Comparison of ENCODE assay signal across 1 cellular context in the genomic region with DNA sequence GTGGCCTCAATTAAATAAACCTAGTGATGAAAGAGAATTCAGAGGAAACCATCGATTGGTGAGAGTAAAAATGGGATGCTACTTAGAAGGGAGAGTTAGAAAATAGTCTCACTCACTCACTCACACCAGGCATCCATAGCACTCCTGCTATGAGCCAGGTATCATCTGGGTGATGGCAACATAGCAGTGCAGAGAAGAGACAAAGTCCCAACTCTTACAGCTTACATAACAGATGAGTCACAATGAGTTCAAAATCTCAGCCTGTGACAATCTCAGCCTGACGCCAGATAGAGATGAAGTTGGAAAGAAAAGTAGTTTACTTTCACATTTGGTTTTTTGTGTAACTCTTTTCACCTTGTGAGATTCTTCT.
TF ChIP-seq lines count a peak whose summit lies in the region.

No MANE protein-coding gene starts in this region.

TF ChIP-seq in HepG2, 621 proteins besides CTCF, POLR2A, EP300 and RAD21 (continued from another document and continues in another):
- TF ChIP-seq, protein P1, sequence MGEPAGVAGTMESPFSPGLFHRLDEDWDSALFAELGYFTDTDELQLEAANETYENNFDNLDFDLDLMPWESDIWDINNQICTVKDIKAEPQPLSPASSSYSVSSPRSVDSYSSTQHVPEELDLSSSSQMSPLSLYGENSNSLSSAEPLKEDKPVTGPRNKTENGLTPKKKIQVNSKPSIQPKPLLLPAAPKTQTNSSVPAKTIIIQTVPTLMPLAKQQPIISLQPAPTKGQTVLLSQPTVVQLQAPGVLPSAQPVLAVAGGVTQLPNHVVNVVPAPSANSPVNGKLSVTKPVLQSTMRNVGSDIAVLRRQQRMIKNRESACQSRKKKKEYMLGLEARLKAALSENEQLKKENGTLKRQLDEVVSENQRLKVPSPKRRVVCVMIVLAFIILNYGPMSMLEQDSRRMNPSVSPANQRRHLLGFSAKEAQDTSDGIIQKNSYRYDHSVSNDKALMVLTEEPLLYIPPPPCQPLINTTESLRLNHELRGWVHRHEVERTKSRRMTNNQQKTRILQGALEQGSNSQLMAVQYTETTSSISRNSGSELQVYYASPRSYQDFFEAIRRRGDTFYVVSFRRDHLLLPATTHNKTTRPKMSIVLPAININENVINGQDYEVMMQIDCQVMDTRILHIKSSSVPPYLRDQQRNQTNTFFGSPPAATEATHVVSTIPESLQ (CRISPR knock-in tag; conservative IDR thresholded peaks at IDR 0.05): no peak
- TF ChIP-seq SIX1 (CRISPR knock-in tag; IDR thresholded peaks at IDR 0.05; ENCODE audit: borderline replicate concordance): no peak
- no peak for TF ChIP-seq CSRNP1 (CRISPR knock-in tag; IDR thresholded peaks at IDR 0.05)
- 0 out of 2 replicates have a peak, but pooled peaks have one; percentile 6 for TF ChIP-seq ARNTL (CRISPR knock-in tag; IDR thresholded peaks at IDR 0.05)
- TF ChIP-seq ZNF205 (CRISPR knock-in tag; IDR thresholded peaks at IDR 0.05): no peak
- TF ChIP-seq CBFB (CRISPR knock-in tag; IDR thresholded peaks at IDR 0.05): no peak
- TF ChIP-seq ZKSCAN8 (CRISPR knock-in tag; IDR thresholded peaks at IDR 0.05; ENCODE audit: borderline replicate concordance): no peak
- TF ChIP-seq TGIF2 (CRISPR knock-in tag; IDR thresholded peaks at IDR 0.05): 0 out of 2 replicates have a peak, but pooled peaks have one; percentile 47
- TF ChIP-seq ZFP90 (CRISPR knock-in tag; IDR thresholded peaks at IDR 0.05; ENCODE audit: borderline replicate concordance): no peak
- TF ChIP-seq ZNF256 (CRISPR knock-in tag; conservative IDR thresholded peaks at IDR 0.05): no peak
- TF ChIP-seq CREB3 (CRISPR knock-in tag; IDR thresholded peaks at IDR 0.05): no peak
- TF ChIP-seq GLI4 (CRISPR knock-in tag; IDR thresholded peaks at IDR 0.05; ENCODE audit: borderline replicate concordance): no peak
- no peak for TF ChIP-seq EHMT2 (IDR thresholded peaks at IDR 0.05; ENCODE audit: borderline replicate concordance, low read depth, low read length)
- TF ChIP-seq ZNF776 (CRISPR knock-in tag; IDR thresholded peaks at IDR 0.05): no peak
- no peak for TF ChIP-seq ZNF629 (CRISPR knock-in tag; conservative IDR thresholded peaks at IDR 0.05)
- no peak for TF ChIP-seq ZNF543 (CRISPR knock-in tag; IDR thresholded peaks at IDR 0.05)
- TF ChIP-seq IRF2 (CRISPR knock-in tag; IDR thresholded peaks at IDR 0.05): peak; percentile 64; the same call in 1 of the 2 replicates
- no peak for TF ChIP-seq HNRNPLL (IDR thresholded peaks at IDR 0.05; ENCODE audit: low read depth, low read length, poor library complexity, severe bottlenecking)
- 0 out of 2 replicates have a peak, but pooled peaks have one; percentile 77 for TF ChIP-seq JUN (CRISPR knock-in tag; IDR thresholded peaks at IDR 0.05)
- TF ChIP-seq RNF219 (CRISPR knock-in tag; IDR thresholded peaks at IDR 0.05): no peak
- no peak for TF ChIP-seq ZNF207 (IDR thresholded peaks at IDR 0.05; ENCODE audit: borderline replicate concordance)
- no peak for TF ChIP-seq SP2 (CRISPR knock-in tag; IDR thresholded peaks at IDR 0.05)
- peak; percentile 87 for TF ChIP-seq ARID5B (CRISPR knock-in tag; IDR thresholded peaks at IDR 0.05)
- TF ChIP-seq ZNF83 (CRISPR knock-in tag; IDR thresholded peaks at IDR 0.05; ENCODE audit: borderline replicate concordance): no peak
- no peak for TF ChIP-seq ZNF569 (CRISPR knock-in tag; IDR thresholded peaks at IDR 0.05; ENCODE audit: borderline replicate concordance)
- TF ChIP-seq, protein P2, sequence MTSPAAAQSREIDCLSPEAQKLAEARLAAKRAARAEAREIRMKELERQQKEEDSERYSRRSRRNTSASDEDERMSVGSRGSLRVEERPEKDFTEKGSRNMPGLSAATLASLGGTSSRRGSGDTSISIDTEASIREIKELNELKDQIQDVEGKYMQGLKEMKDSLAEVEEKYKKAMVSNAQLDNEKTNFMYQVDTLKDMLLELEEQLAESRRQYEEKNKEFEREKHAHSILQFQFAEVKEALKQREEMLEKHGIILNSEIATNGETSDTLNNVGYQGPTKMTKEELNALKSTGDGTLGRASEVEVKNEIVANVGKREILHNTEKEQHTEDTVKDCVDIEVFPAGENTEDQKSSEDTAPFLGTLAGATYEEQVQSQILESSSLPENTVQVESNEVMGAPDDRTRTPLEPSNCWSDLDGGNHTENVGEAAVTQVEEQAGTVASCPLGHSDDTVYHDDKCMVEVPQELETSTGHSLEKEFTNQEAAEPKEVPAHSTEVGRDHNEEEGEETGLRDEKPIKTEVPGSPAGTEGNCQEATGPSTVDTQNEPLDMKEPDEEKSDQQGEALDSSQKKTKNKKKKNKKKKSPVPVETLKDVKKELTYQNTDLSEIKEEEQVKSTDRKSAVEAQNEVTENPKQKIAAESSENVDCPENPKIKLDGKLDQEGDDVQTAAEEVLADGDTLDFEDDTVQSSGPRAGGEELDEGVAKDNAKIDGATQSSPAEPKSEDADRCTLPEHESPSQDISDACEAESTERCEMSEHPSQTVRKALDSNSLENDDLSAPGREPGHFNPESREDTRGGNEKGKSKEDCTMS (CRISPR knock-in tag; conservative IDR thresholded peaks at IDR 0.05): no peak
- TF ChIP-seq ZNF777 (CRISPR knock-in tag; IDR thresholded peaks at IDR 0.05): no peak
- TF ChIP-seq KAT2B (IDR thresholded peaks at IDR 0.05; ENCODE audit: borderline replicate concordance, low read depth, low read length): no peak
- no peak for TF ChIP-seq ARNT (IDR thresholded peaks at IDR 0.05)
- TF ChIP-seq FOXK2 (IDR thresholded peaks at IDR 0.05): no peak
- no peak for TF ChIP-seq IKZF1 (IDR thresholded peaks at IDR 0.05)
- TF ChIP-seq TMF1 (CRISPR knock-in tag; IDR thresholded peaks at IDR 0.05; ENCODE audit: low read depth): no peak
- TF ChIP-seq, protein P3, sequence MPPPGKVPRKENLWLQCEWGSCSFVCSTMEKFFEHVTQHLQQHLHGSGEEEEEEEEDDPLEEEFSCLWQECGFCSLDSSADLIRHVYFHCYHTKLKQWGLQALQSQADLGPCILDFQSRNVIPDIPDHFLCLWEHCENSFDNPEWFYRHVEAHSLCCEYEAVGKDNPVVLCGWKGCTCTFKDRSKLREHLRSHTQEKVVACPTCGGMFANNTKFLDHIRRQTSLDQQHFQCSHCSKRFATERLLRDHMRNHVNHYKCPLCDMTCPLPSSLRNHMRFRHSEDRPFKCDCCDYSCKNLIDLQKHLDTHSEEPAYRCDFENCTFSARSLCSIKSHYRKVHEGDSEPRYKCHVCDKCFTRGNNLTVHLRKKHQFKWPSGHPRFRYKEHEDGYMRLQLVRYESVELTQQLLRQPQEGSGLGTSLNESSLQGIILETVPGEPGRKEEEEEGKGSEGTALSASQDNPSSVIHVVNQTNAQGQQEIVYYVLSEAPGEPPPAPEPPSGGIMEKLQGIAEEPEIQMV (CRISPR knock-in tag; IDR thresholded peaks at IDR 0.05; ENCODE audit: low read depth): no peak
- TF ChIP-seq, protein P4, sequence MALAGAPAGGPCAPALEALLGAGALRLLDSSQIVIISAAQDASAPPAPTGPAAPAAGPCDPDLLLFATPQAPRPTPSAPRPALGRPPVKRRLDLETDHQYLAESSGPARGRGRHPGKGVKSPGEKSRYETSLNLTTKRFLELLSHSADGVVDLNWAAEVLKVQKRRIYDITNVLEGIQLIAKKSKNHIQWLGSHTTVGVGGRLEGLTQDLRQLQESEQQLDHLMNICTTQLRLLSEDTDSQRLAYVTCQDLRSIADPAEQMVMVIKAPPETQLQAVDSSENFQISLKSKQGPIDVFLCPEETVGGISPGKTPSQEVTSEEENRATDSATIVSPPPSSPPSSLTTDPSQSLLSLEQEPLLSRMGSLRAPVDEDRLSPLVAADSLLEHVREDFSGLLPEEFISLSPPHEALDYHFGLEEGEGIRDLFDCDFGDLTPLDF (CRISPR knock-in tag; IDR thresholded peaks at IDR 0.05): no peak
- TF ChIP-seq, protein P5, sequence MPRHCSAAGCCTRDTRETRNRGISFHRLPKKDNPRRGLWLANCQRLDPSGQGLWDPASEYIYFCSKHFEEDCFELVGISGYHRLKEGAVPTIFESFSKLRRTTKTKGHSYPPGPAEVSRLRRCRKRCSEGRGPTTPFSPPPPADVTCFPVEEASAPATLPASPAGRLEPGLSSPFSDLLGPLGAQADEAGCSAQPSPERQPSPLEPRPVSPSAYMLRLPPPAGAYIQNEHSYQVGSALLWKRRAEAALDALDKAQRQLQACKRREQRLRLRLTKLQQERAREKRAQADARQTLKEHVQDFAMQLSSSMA (CRISPR knock-in tag; IDR thresholded peaks at IDR 0.05): no peak
- TF ChIP-seq MAFF (IDR thresholded peaks at IDR 0.05; ENCODE audit: low read depth, low read length): no peak
- no peak for TF ChIP-seq SATB2 (CRISPR knock-in tag; IDR thresholded peaks at IDR 0.05)
- TF ChIP-seq CREB1 (IDR thresholded peaks at IDR 0.05): peak; percentile 58; the same call in 1 of the 2 replicates
- peak; percentile 71 for TF ChIP-seq CREB1 (CRISPR knock-in tag; IDR thresholded peaks at IDR 0.05)
- no peak for TF ChIP-seq NFYB (CRISPR knock-in tag; IDR thresholded peaks at IDR 0.05)
- no peak for TF ChIP-seq SRSF4 (IDR thresholded peaks at IDR 0.05; ENCODE audit: low read depth, low read length, poor library complexity, severe bottlenecking)
- no peak for TF ChIP-seq CAMTA2 (CRISPR knock-in tag; IDR thresholded peaks at IDR 0.05; ENCODE audit: borderline replicate concordance)
- TF ChIP-seq ZNF136 (CRISPR knock-in tag; IDR thresholded peaks at IDR 0.05; ENCODE audit: low read depth): no peak
